In the genomic region with DNA sequence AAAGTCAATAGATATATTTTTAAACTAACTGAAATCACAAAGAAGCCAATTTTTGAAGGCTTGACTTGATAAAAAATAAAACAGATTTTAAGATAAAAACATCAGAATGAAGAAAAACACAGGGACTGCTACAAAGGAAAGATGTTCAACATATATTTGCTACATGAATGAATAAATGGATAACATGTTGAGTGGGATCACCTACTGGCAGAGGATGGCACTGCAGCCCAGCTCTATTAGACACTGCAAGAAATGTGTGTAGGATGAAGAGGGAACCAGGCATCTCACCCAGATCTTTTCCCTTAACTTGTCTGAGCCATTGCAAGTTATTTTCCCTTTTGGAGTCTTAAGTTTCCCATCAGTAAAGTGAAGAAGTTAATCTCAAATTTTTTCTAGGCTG, we compare ENCODE assay signal across 14 cellular contexts. TPM values are rescaled to one million over a fixed set of nuclear protein-coding genes. Genes with fewer than 3 reads are reported as not detected.
A peak's percentile ranks its signal among the peaks of the same experiment; 100 is the strongest.
DNase-seq lines count a peak whose midpoint lies in the region; ATAC-seq, FAIRE-seq and TF ChIP-seq lines count a peak whose summit lies in the region.
"Had no signal": no experiment of that assay in that cellular context is flagged by ENCODE, and none has a peak within 500 bp of the region (broad histone marks: within the 10 kb centered on the region; RNA-seq: fewer than 3 reads in every experiment).

No MANE protein-coding gene starts in this region.

- H3K9me3 ChIP-seq in astrocyte (ENCODE audit: insufficient read depth, low read depth, low read length) (peaks cover 2% of the 10 kb centered on the region), keratinocyte (ENCODE audit: control insufficient read depth, low read depth, low read length) (no peaks in the 10 kb centered on the region)
- H3K9me3 ChIP-seq: gastrocnemius medialis had no signal

- H3K9me3 Mint-ChIP-seq in astrocyte (ENCODE audit: unreplicated experiment), result peaks cover 4% of the 10 kb centered on the region

- H3K36me3 ChIP-seq in astrocyte (ENCODE audit: insufficient read depth, low read length), result no peaks in the 10 kb centered on the region
- H3K36me3 ChIP-seq in keratinocyte (ENCODE audit: control insufficient read depth in 2 of 2, extremely low read depth in 1 of 2, insufficient read depth in 2 of 2, low read length in 2 of 2), result no peaks in the 10 kb centered on the region
- H3K36me3 ChIP-seq: gastrocnemius medialis had no signal

- H3K9ac ChIP-seq in astrocyte (ENCODE audit: low read length) (no peak overlapping the region), keratinocyte (ENCODE audit: control insufficient read depth, extremely low read depth, insufficient read depth, low read length) (no peak overlapping the region)

- H2AFZ ChIP-seq in astrocyte (ENCODE audit: low read depth, low read length) (no peak overlapping the region), keratinocyte (ENCODE audit: control insufficient read depth, low read length) (no peak overlapping the region)

- H3K27me3 Mint-ChIP-seq in astrocyte (ENCODE audit: low read depth, unreplicated experiment), result peaks cover 31% of the 10 kb centered on the region

- FAIRE-seq in astrocyte (lab: Jason Lieb, UNC) (no peak), keratinocyte (lab: Jason Lieb, UNC) (no peak)
- FAIRE-seq: islet of Langerhans had no signal

- H3K4me2 ChIP-seq in astrocyte (ENCODE audit: low read length) (no peak overlapping the region), keratinocyte (ENCODE audit: control insufficient read depth, extremely low read depth, insufficient read depth, low read depth, low read length) (no peak overlapping the region)

- TF ChIP-seq CTCF in AG10803 (conservative IDR thresholded peaks at IDR 0.05; ENCODE audit: low read length) (peak; percentile 31; the same call in 1 of the 2 replicates), GM12875 (IDR thresholded peaks at IDR 0.05; ENCODE audit: borderline replicate concordance, insufficient read depth, low read depth, low read length) (peak; percentile 38; the same call in 1 of the 2 replicates), astrocyte (IDR thresholded peaks at IDR 0.05; ENCODE audit: insufficient read depth, low read depth, low read length) (peak; percentile 16), keratinocyte (optimal IDR thresholded peaks at IDR 0.05 in 1 of 3, IDR thresholded peaks at IDR 0.05 in 1 of 3, conservative IDR thresholded peaks at IDR 0.05 in 1 of 3; ENCODE audit: extremely low read depth in 1 of 3, insufficient read depth in 2 of 3, low read length in 3 of 3) (peak; percentile 20 to 44 (median 39))

- H3K4me3 ChIP-seq in AG10803 (ENCODE audit: low read length) (no peak overlapping the region), GM12875 (ENCODE audit: low read depth, low read length) (no peak overlapping the region), astrocyte (ENCODE audit: insufficient read depth, low read depth, low read length) (no peak overlapping the region), keratinocyte (ENCODE audit: control insufficient read depth in 2 of 3, extremely low read depth in 1 of 3, insufficient read depth in 2 of 3, low read depth in 1 of 3, low read length in 3 of 3) (no peak overlapping the region)
- H3K4me3 ChIP-seq: gastrocnemius medialis had no signal

- dilution Hi-C loops in keratinocyte (cut with MboI; ENCODE audit: extremely low pct_ligation_motif_present, low sequenced_read_pairs), result no loop called here

- DNase-seq in AG10803 (ENCODE audit: low read depth) (no peak), astrocyte (ENCODE audit: low read depth) (no peak), keratinocyte (ENCODE audit: low read depth, low spot score) (no peak), SKM-1 (lab: John Stamatoyannopoulos, UW; ENCODE audit: unreplicated experiment) (no peak)
- DNase-seq: activated CD8-positive, alpha-beta memory T cell treated with anti-CD3 and anti-CD28 coated beads for 24 hours; gastrocnemius medialis; T-helper 17 cell had no signal

- H3K36me3 Mint-ChIP-seq in astrocyte (ENCODE audit: low read depth, unreplicated experiment), result no peaks in the 10 kb centered on the region

- H3K4me1 ChIP-seq in astrocyte (ENCODE audit: insufficient read depth, low read length) (no peaks in the 10 kb centered on the region), keratinocyte (ENCODE audit: control insufficient read depth, extremely low read depth, insufficient read depth, low read length) (no peaks in the 10 kb centered on the region)
- H3K4me1 ChIP-seq: gastrocnemius medialis had no signal

- ATAC-seq in HG02981 (IDR thresholded peaks at IDR 0.05; ENCODE audit: unreplicated experiment) (no peak), GM19395 (IDR thresholded peaks at IDR 0.05; ENCODE audit: unreplicated experiment) (no peak), HG02759 (IDR thresholded peaks at IDR 0.05; ENCODE audit: unreplicated experiment) (no peak)
- ATAC-seq: gastrocnemius medialis, T-helper 17 cell had no signal

- no peaks in the 10 kb centered on the region for H3K79me2 ChIP-seq in astrocyte (ENCODE audit: insufficient read depth, low read length)
- H3K79me2 ChIP-seq in keratinocyte (ENCODE audit: control insufficient read depth, insufficient read depth, low read length), result no peaks in the 10 kb centered on the region

- no peak overlapping the region for H3K4me3 Mint-ChIP-seq in astrocyte (ENCODE audit: unreplicated experiment)
- H3K4me3 Mint-ChIP-seq: T-helper 17 cell had no signal

- H3K27me3 ChIP-seq in astrocyte (ENCODE audit: insufficient read depth, low read length) (no peaks in the 10 kb centered on the region), keratinocyte (ENCODE audit: control insufficient read depth, extremely low read depth, insufficient read depth, low read length) (no peaks in the 10 kb centered on the region)
- H3K27me3 ChIP-seq: gastrocnemius medialis had no signal

- H3K9me1 ChIP-seq in keratinocyte (ENCODE audit: control insufficient read depth, extremely low read depth, insufficient read depth, low read length), result no peaks in the 10 kb centered on the region

- H3K4me1 Mint-ChIP-seq in astrocyte (ENCODE audit: low read depth, unreplicated experiment), result peaks cover 4% of the 10 kb centered on the region

- H4K20me1 ChIP-seq in astrocyte (ENCODE audit: insufficient read depth, low read length) (no peaks in the 10 kb centered on the region), keratinocyte (ENCODE audit: control insufficient read depth, extremely low read depth, insufficient read depth, low read length) (no peaks in the 10 kb centered on the region)

- H3K27ac Mint-ChIP-seq in astrocyte (ENCODE audit: unreplicated experiment), result no peak overlapping the region
- H3K27ac Mint-ChIP-seq: T-helper 17 cell had no signal

- H3K27ac ChIP-seq in astrocyte (ENCODE audit: low read depth, low read length) (no peak overlapping the region), keratinocyte (ENCODE audit: control insufficient read depth, insufficient read depth, low read length) (no peak overlapping the region)
- H3K27ac ChIP-seq: gastrocnemius medialis had no signal

RNA-seq across cellular contexts. Expression of a gene that starts 4.2 kb away (rescaled TPM):
- total RNA-seq in astrocyte, result not detected in 2 replicates
- not detected in 3 replicates for polyA plus RNA-seq in keratinocyte
- not detected for polyA plus RNA-seq in keratinocyte (2011; ENCODE audit: low read depth)
- not detected in 2 replicates for polyA plus RNA-seq in keratinocyte (2011; cell fraction: cytosol; rRNA removed)
- polyA plus RNA-seq in keratinocyte (2011; cell fraction: nucleus; rRNA removed), result not detected in 2 replicates
- not detected in 2 replicates for polyA plus RNA-seq in keratinocyte (2012; ENCODE audit: low replicate concordance)
- polyA minus RNA-seq in keratinocyte, result not detected in 3 replicates
- not detected for polyA minus RNA-seq in keratinocyte (2011; cell fraction: cytosol; rRNA and poly(A)+ RNA removed)
- not detected in 2 replicates for polyA minus RNA-seq in keratinocyte (2011; cell fraction: nucleus; rRNA and poly(A)+ RNA removed)
- total RNA-seq: gastrocnemius medialis, myocyte, T-helper 17 cell, temporal lobe had no signal

RNA-seq across cellular contexts. Expression of a gene that starts 13.5 kb away (rescaled TPM):
- total RNA-seq in astrocyte, result 1.1 and 2.6 TPM in 2 replicates
- 1.7 to 7.5 TPM (median 6.5 TPM) in 3 replicates for polyA plus RNA-seq in keratinocyte
- not detected for polyA plus RNA-seq in keratinocyte (2011; ENCODE audit: low read depth)
- 1.8 TPM in 2 replicates for polyA plus RNA-seq in keratinocyte (2011; cell fraction: cytosol; rRNA removed)
- polyA plus RNA-seq in keratinocyte (2011; cell fraction: nucleus; rRNA removed), result 1.3 TPM in 2 replicates
- 0.44 and 6.0 TPM in 2 replicates for polyA plus RNA-seq in keratinocyte (2012; ENCODE audit: low replicate concordance)
- 1.2 to 3.3 TPM (median 2.7 TPM) in 3 replicates for polyA minus RNA-seq in keratinocyte
- polyA minus RNA-seq in keratinocyte (2011; cell fraction: cytosol; rRNA and poly(A)+ RNA removed), result 3.1 TPM
- 0.47 and 0.95 TPM in 2 replicates for polyA minus RNA-seq in keratinocyte (2011; cell fraction: nucleus; rRNA and poly(A)+ RNA removed)
- total RNA-seq: T-helper 17 cell had no signal
